Comparison of ENCODE assay signal across 16 cellular contexts in the genomic region with DNA sequence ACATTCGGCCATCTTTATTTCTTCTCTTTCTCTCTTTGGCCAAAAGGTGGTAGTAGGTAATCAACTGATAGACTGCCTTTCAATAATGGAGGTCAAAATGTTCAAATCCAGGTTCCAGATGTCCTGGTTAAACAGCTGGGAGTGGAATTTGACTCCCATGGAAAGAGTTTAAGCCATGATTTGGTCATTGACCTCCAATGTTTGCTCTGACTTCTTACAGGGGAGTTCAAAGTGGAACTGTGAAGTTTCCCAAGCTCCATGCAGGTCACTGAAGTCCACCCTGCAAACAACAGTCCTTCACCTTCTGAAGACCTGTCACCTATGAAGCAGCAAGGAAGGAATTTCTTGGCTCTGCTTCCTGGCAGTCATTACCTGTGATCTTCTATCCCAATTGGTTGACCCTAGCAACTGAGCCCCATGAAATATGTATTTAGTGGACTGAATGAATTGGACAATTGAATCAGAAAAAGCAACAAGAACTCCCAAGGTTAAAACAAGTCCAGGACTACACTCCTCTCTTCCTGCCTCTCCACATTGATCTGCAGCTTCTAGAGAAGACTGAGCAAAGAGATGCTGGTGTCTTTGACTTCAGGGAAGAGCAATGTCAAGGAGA. TPM values are rescaled to one million over a fixed set of nuclear protein-coding genes. Genes with fewer than 3 reads are reported as not detected.
DNase-seq lines count a peak whose midpoint lies in the region; ATAC-seq and TF ChIP-seq lines count a peak whose summit lies in the region.
"Had no signal": no experiment of that assay in that cellular context is flagged by ENCODE, and none has a peak within 500 bp of the region (broad histone marks: within the 10 kb centered on the region; RNA-seq: fewer than 3 reads in every experiment).

No MANE protein-coding gene starts in this region.

- 84 to 94% (median 90%) methylated on average over 1 of the region's 1 CpG for WGBS in heart left ventricle, 4 donors
- 31% methylated on average over 1 of the region's 1 CpG for WGBS in liver

- TF ChIP-seq CTCF in right atrium auricular region (IDR thresholded peaks at IDR 0.05) (no peak), heart left ventricle (IDR thresholded peaks at IDR 0.05) (no peak), foreskin keratinocyte (conservative IDR thresholded peaks at IDR 0.05) (peak; percentile 3), liver (IDR thresholded peaks at IDR 0.05; ENCODE audit: low read depth, low read length, missing input control) (no peak), GM20000 (IDR thresholded peaks at IDR 0.05; ENCODE audit: extremely low read depth, missing control alignments) (no peak)

- TF ChIP-seq RAD21 in liver (IDR thresholded peaks at IDR 0.05): peak; percentile 70 to 74

- H3K36me3 ChIP-seq in right atrium auricular region: no peaks in the 10 kb centered on the region
- H3K36me3 ChIP-seq in heart left ventricle: no peaks in the 10 kb centered on the region
- H3K36me3 ChIP-seq in liver (ENCODE audit: control insufficient read depth in 4 of 4, insufficient read depth in 3 of 4, low read depth in 1 of 4, low read length in 3 of 4): no peaks in the 10 kb centered on the region

- no peak for TF ChIP-seq POLR2A in heart left ventricle (IDR thresholded peaks at IDR 0.05)

- ATAC-seq in heart left ventricle (no peak), foreskin keratinocyte (no peak)
- ATAC-seq: A549 had no signal

- no peaks in the 10 kb centered on the region for H3K9me3 ChIP-seq in right atrium auricular region
- no peaks in the 10 kb centered on the region for H3K9me3 ChIP-seq in heart left ventricle
- H3K9me3 ChIP-seq in liver (ENCODE audit: control insufficient read depth in 4 of 4, low read length in 3 of 4): no peaks in the 10 kb centered on the region
- H3K9me3 ChIP-seq: Caco-2 had no signal

- H3K27me3 ChIP-seq in right atrium auricular region (no peaks in the 10 kb centered on the region), heart left ventricle (no peaks in the 10 kb centered on the region), foreskin keratinocyte (no peaks in the 10 kb centered on the region), liver (ENCODE audit: control insufficient read depth in 4 of 4, insufficient read depth in 4 of 4, low read length in 3 of 4) (no peaks in the 10 kb centered on the region)

- H3K4me3 ChIP-seq in right atrium auricular region (no peak overlapping the region), heart left ventricle (no peak overlapping the region), liver (ENCODE audit: low read depth in 1 of 3, low read length in 3 of 3) (no peak overlapping the region)
- H3K4me3 ChIP-seq: A549 had no signal

- H3K4me1 ChIP-seq in right atrium auricular region (no peaks in the 10 kb centered on the region), heart left ventricle (peaks cover 0 to 12% (median 3%) of the 10 kb centered on the region in 12 donors), foreskin keratinocyte (no peaks in the 10 kb centered on the region), liver (ENCODE audit: control insufficient read depth in 4 of 4, insufficient read depth in 4 of 4, low read length in 3 of 4) (peaks cover 2 to 16% (median 9%) of the 10 kb centered on the region in 4 donors)
- H3K4me1 ChIP-seq: A549 had no signal

- H3K27ac ChIP-seq in right atrium auricular region: no peak overlapping the region
- no peak overlapping the region for H3K27ac ChIP-seq in heart left ventricle
- H3K27ac ChIP-seq in foreskin keratinocyte: no peak overlapping the region
- H3K27ac ChIP-seq in liver (ENCODE audit: low read depth in 1 of 2, low read length in 2 of 2): no peak overlapping the region
- H3K27ac ChIP-seq: 22Rv1, A549, C4-2B had no signal

- DNase-seq in right atrium auricular region (ENCODE audit: low spot score) (peak; percentile 9), heart left ventricle (no peak), foreskin keratinocyte (no peak), globus pallidus (ENCODE audit: low spot score) (no peak), GM20000 (ENCODE audit: low spot score) (no peak)
- DNase-seq in activated naive CD4-positive, alpha-beta T cell treated with Interleukin-2 at 50 U/mL for 16 hours: no peak
- DNase-seq: AML-193; CD4-positive, alpha-beta T cell; GOT3; H7 had no signal

- H3K9ac ChIP-seq in liver (ENCODE audit: low read depth in 1 of 2, low read length in 2 of 2): no peak overlapping the region

- intact Hi-C loops in heart left ventricle (cut with DNase I): no loop called here

TF ChIP-seq in liver, 16 proteins besides CTCF, POLR2A, EP300 and RAD21:
- TF ChIP-seq, protein P1, sequence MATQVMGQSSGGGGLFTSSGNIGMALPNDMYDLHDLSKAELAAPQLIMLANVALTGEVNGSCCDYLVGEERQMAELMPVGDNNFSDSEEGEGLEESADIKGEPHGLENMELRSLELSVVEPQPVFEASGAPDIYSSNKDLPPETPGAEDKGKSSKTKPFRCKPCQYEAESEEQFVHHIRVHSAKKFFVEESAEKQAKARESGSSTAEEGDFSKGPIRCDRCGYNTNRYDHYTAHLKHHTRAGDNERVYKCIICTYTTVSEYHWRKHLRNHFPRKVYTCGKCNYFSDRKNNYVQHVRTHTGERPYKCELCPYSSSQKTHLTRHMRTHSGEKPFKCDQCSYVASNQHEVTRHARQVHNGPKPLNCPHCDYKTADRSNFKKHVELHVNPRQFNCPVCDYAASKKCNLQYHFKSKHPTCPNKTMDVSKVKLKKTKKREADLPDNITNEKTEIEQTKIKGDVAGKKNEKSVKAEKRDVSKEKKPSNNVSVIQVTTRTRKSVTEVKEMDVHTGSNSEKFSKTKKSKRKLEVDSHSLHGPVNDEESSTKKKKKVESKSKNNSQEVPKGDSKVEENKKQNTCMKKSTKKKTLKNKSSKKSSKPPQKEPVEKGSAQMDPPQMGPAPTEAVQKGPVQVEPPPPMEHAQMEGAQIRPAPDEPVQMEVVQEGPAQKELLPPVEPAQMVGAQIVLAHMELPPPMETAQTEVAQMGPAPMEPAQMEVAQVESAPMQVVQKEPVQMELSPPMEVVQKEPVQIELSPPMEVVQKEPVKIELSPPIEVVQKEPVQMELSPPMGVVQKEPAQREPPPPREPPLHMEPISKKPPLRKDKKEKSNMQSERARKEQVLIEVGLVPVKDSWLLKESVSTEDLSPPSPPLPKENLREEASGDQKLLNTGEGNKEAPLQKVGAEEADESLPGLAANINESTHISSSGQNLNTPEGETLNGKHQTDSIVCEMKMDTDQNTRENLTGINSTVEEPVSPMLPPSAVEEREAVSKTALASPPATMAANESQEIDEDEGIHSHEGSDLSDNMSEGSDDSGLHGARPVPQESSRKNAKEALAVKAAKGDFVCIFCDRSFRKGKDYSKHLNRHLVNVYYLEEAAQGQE (IDR thresholded peaks at IDR 0.05): peak; percentile 70
- TF ChIP-seq EGR1 (IDR thresholded peaks at IDR 0.05; ENCODE audit: low read depth in 2 of 2) (peak in 1 of 2 donors; percentile 58), HNF4G (IDR thresholded peaks at IDR 0.05) (peak; percentile 62), YY1 (IDR thresholded peaks at IDR 0.05) (peak; percentile 95), SP1 (IDR thresholded peaks at IDR 0.05) (peak; percentile 84), JUND (IDR thresholded peaks at IDR 0.05) (peak; percentile 69 to 89), RXRA (IDR thresholded peaks at IDR 0.05) (peak; percentile 99), TAF1 (conservative IDR thresholded peaks at IDR 0.05) (no peak), FOXA2 (IDR thresholded peaks at IDR 0.05) (peak; percentile 71), FOXA1 (IDR thresholded peaks at IDR 0.05) (peak; percentile 67), NR2F2 (IDR thresholded peaks at IDR 0.05) (peak; percentile 80), HNF4A (conservative IDR thresholded peaks at IDR 0.05) (peak; percentile 96), GABPA (IDR thresholded peaks at IDR 0.05 in 1 of 2, conservative IDR thresholded peaks at IDR 0.05 in 1 of 2) (no peak)
- TF ChIP-seq, protein P2, sequence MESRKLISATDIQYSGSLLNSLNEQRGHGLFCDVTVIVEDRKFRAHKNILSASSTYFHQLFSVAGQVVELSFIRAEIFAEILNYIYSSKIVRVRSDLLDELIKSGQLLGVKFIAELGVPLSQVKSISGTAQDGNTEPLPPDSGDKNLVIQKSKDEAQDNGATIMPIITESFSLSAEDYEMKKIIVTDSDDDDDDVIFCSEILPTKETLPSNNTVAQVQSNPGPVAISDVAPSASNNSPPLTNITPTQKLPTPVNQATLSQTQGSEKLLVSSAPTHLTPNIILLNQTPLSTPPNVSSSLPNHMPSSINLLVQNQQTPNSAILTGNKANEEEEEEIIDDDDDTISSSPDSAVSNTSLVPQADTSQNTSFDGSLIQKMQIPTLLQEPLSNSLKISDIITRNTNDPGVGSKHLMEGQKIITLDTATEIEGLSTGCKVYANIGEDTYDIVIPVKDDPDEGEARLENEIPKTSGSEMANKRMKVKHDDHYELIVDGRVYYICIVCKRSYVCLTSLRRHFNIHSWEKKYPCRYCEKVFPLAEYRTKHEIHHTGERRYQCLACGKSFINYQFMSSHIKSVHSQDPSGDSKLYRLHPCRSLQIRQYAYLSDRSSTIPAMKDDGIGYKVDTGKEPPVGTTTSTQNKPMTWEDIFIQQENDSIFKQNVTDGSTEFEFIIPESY (IDR thresholded peaks at IDR 0.05): peak; percentile 68
- TF ChIP-seq, protein P3, sequence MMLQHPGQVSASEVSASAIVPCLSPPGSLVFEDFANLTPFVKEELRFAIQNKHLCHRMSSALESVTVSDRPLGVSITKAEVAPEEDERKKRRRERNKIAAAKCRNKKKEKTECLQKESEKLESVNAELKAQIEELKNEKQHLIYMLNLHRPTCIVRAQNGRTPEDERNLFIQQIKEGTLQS (IDR thresholded peaks at IDR 0.05): no peak
- TF ChIP-seq, protein P4, sequence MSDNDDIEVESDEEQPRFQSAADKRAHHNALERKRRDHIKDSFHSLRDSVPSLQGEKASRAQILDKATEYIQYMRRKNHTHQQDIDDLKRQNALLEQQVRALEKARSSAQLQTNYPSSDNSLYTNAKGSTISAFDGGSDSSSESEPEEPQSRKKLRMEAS (IDR thresholded peaks at IDR 0.05): peak; percentile 77
TF ChIP-seq in liver: peak in this region for 13.

RNA-seq across cellular contexts. Expression of a gene that starts 28.0 kb away (rescaled TPM):
- total RNA-seq in right atrium auricular region: 10 to 100 TPM in 1 of 2 donors, 1 to 10 TPM in 1; 7.0 to 20.6 TPM
- total RNA-seq in heart left ventricle: 10 to 100 TPM in 8 of 9 donors, 1 to 10 TPM in 1; 8.9 to 19.7 (median 13.7) TPM
- 10 to 100 TPM in 1 of 2 donors, 1 to 10 TPM in 1; 7.6 to 12.1 TPM for polyA plus RNA-seq in heart left ventricle
- 50.5 and 66.3 TPM in 2 replicates for total RNA-seq in foreskin keratinocyte
- polyA plus RNA-seq in foreskin keratinocyte: 24.9 and 29.1 TPM in 2 replicates
- total RNA-seq in liver: 1 to 10 TPM in 1 of 2 donors, under 1 TPM in 1; 0.84 to 1.7 TPM
- 1 to 10 TPM in 1 of 2 donors, under 1 TPM in 1; 0.42 to 1.1 TPM for polyA plus RNA-seq in liver
- total RNA-seq: CD4-positive, alpha-beta T cell had no signal
- polyA plus RNA-seq: IgD-negative memory B cell had no signal
